12 cellular contexts compared by ENCODE assay signal in the genomic region with DNA sequence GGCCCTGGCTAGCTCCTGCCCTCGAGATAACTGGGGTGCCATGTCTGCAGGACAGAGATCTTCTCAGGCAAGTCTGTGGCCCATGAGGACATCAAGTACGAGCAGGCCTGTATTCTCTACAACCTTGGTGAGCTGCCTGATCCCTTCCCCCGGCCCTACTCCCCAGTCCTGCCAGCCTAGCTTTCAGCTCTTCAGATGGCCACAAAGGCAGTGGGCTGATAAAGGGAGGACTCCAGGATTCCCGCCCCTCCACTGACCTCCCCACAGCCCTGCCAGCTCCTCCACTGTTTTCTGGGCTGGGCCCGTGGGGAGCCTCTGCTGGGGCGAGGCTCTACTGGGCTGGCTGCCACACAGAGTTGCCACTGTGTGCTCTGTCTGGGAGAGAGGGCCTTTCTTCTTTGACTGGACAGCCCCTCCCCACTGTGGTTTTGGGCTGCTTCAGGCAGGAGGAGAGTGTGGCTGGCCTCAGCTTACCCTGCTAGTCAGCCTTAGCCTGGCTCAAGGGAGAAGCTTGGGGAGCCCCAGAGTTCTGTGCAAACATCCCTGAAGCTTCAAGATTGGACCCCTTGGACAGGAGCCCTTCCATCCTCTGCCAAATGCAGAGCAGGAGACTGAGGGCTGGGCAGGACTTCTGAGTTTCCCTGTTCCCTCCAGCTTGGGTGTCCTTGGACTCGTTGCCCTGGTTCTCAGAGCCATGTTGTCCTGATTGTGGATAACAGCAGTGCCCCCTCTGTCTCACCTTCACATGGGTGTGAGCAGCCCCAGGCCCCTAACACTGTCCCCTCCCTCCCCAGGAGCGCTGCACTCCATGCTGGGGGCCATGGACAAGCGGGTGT. TPM values are rescaled to one million over a fixed set of nuclear protein-coding genes. Genes with fewer than 3 reads are reported as not detected.
DNase-seq lines count a peak whose midpoint lies in the region; ATAC-seq and TF ChIP-seq lines count a peak whose summit lies in the region.
"Had no signal": no experiment of that assay in that cellular context is flagged by ENCODE, and none has a peak within 500 bp of the region (broad histone marks: within the 10 kb centered on the region; RNA-seq: fewer than 3 reads in every experiment).

No MANE protein-coding gene starts in this region.

- TF ChIP-seq CTCF in CD14-positive monocyte (IDR thresholded peaks at IDR 0.05), result no peak

- peak; percentile 83 for DNase-seq in Right ventricle myocardium inferior (ENCODE audit: missing footprints)
- DNase-seq in cardiac septum (ENCODE audit: low spot score), result no peak
- peak; percentile 30 for DNase-seq in fibroblast of the conjunctiva (ENCODE audit: low read depth)
- DNase-seq in nucleus accumbens (lab: John Stamatoyannopoulos, UW), result peak in 51 of 56 donors; percentile 14 to 83 (median 61)
- no peak for DNase-seq in CD14-positive monocyte (ENCODE audit: low spot score)
- DNase-seq in NCI-H345 treated with DMSO at 0.1 percent for 48 hours (lab: John Stamatoyannopoulos, UW; ENCODE audit: unreplicated experiment), result no peak
- no peak for DNase-seq in NCI-H2227 (lab: John Stamatoyannopoulos, UW; ENCODE audit: unreplicated experiment)
- DNase-seq: T1000 had no signal

- peaks cover 46 to 74% of the 10 kb centered on the region in 2 donors for H3K36me3 Mint-ChIP-seq in CD14-positive monocyte
- H3K36me3 Mint-ChIP-seq: activated naive CD4-positive, alpha-beta T cell treated with anti-CD3 and anti-CD28 coated beads, Interleukin-2, amount 50 U/mL, for 24 hours had no signal

- H3K27ac Mint-ChIP-seq in CD14-positive monocyte, result peak overlapping the region in 1 of 7 donors; percentile 68
- H3K27ac Mint-ChIP-seq: activated naive CD4-positive, alpha-beta T cell treated with anti-CD3 and anti-CD28 coated beads, Interleukin-2, amount 50 U/mL, for 24 hours; GM23338 had no signal

- no peak overlapping the region for H3K4me3 Mint-ChIP-seq in CD14-positive monocyte
- H3K4me3 Mint-ChIP-seq: activated naive CD4-positive, alpha-beta T cell treated with anti-CD3 and anti-CD28 coated beads, Interleukin-2, amount 50 U/mL, for 24 hours; GM23338 had no signal

- peaks cover 12% of the 10 kb centered on the region for H3K4me1 Mint-ChIP-seq in CD14-positive monocyte
- H3K4me1 Mint-ChIP-seq: activated naive CD4-positive, alpha-beta T cell treated with anti-CD3 and anti-CD28 coated beads, Interleukin-2, amount 50 U/mL, for 24 hours; GM23338 had no signal

- H3K27me3 Mint-ChIP-seq in CD14-positive monocyte (ENCODE audit: low read depth in 3 of 3), result peaks cover 0 to 1% (median 0%) of the 10 kb centered on the region in 3 donors
- H3K27me3 Mint-ChIP-seq: activated naive CD4-positive, alpha-beta T cell treated with anti-CD3 and anti-CD28 coated beads, Interleukin-2, amount 50 U/mL, for 24 hours had no signal

- ATAC-seq in Right ventricle myocardium inferior, result peak; percentile 70
- ATAC-seq in GM18861 (IDR thresholded peaks at IDR 0.05; ENCODE audit: unreplicated experiment), result no peak
- ATAC-seq: GM12878 had no signal

- intact Hi-C loops in Right ventricle myocardium inferior (cut with DNase I), result no loop called here
- intact Hi-C loops in cardiac septum (cut with DNase I), result no loop called here
- intact Hi-C loops in CD14-positive monocyte (cut with micrococcal nuclease), result no loop called here

- H3K9me3 Mint-ChIP-seq in CD14-positive monocyte, result peaks cover 0 to 3% (median 0%) of the 10 kb centered on the region in 7 donors
- H3K9me3 Mint-ChIP-seq: activated naive CD4-positive, alpha-beta T cell treated with anti-CD3 and anti-CD28 coated beads, Interleukin-2, amount 50 U/mL, for 24 hours; GM23338 had no signal

RNA-seq across cellular contexts. Expression of gene PTPN23, which starts 24.4 kb away (rescaled TPM):
- total RNA-seq in Right ventricle myocardium inferior (21.1 TPM), cardiac septum (24.0 TPM)
- polyA plus RNA-seq in CD14-positive monocyte, result 1 to 10 TPM; 1.2 to 1.3 TPM

Comparison
In these comparisons a context has a peak if more than half of its experiments do, and no peak if none do; other contexts are left out.
1. DNase-seq: peak in Right ventricle myocardium inferior (single experiment), fibroblast of the conjunctiva (single experiment) and nucleus accumbens (51 of 56); none in cardiac septum (single experiment), CD14-positive monocyte (single experiment), NCI-H345 treated with DMSO at 0.1 percent for 48 hours (single experiment) and NCI-H2227 (single experiment).